In genomic region chr11:34625576-34625975, GRCh38 we compare ENCODE assay signal across 34 cellular contexts. TPM values are rescaled to one million over a fixed set of nuclear protein-coding genes. Genes with fewer than 3 reads are reported as not detected.
A peak's percentile ranks its signal among the peaks of the same experiment; 100 is the strongest.
DNase-seq lines count a peak whose midpoint lies in the region; ATAC-seq, FAIRE-seq and TF ChIP-seq lines count a peak whose summit lies in the region.
"Had no signal": no experiment of that assay in that cellular context is flagged by ENCODE, and none has a peak within 500 bp of the region (broad histone marks: within the 10 kb centered on the region; RNA-seq: fewer than 3 reads in every experiment).

No MANE protein-coding gene starts in this region.

- POLR2A ChIA-PET in PC-9 (lab: Charles Lee; ENCODE audit: unreplicated experiment), result interaction anchor here (1.6 kb wide), 1 partner anchor 15 kb away, joined by 10 read pairs; no protein-coding TSS in a partner anchor

- H3K36me3 Mint-ChIP-seq in GM23338 (ENCODE audit: low read depth), result no peaks in the 10 kb centered on the region
- H3K36me3 Mint-ChIP-seq: naive B cell; stimulated activated naive B cell treated with anti-CD40 and anti-IgM and Interleukin-4, amounts not matched to agents 10 μg/mL and 1 μg/mL and 100 μg/mL, for 72 hours had no signal

- H3K9me3 Mint-ChIP-seq in GM23338, result no peaks in the 10 kb centered on the region; the same call in 2 of the 3 replicates
- H3K9me3 Mint-ChIP-seq: activated naive CD8-positive, alpha-beta T cell treated with anti-CD3 and anti-CD28 coated beads, Interleukin-2, amount 50 U/mL, for 24 hours; activated T-helper 2 cell treated with anti-CD3 and anti-CD28 coated beads, Interferon-gamma antibody, Interleukin-2, Interleukin-4, amounts not matched to agents 10 μg/mL and 5 μg/mL and 100 μg/mL, durations not matched to agents 14 hours and 24 hours and 36 hours had no signal

- FAIRE-seq in frontal cortex (lab: Jason Lieb, UNC), result no peak
- FAIRE-seq: endometrium, GM12878, H54 had no signal

- BruUV-seq in PC-9 (replicated peaks; lab: Mats Ljungman, UMichigan), result no TSS peak

- TF ChIP-seq POLR2A in prostate gland (IDR thresholded peaks at IDR 0.05), result no peak

- CTCF ChIA-PET in PC-9 (lab: Charles Lee), result no interaction called here

- H3K27me3 ChIP-seq in GM23338 (ENCODE audit: insufficient read depth), result no peaks in the 10 kb centered on the region
- H3K27me3 ChIP-seq in PC-9 (ENCODE audit: insufficient read depth, low read depth), result no peaks in the 10 kb centered on the region
- no peaks in the 10 kb centered on the region for H3K27me3 ChIP-seq in prostate gland (replicated peaks; ENCODE audit: insufficient read depth)
- H3K27me3 ChIP-seq: testis had no signal

- WGBS in prostate gland, result 38% methylated on average over 4 of the region's 4 CpGs

- ATAC-seq in GM23338 (no peak), sciatic nerve (no peak), GM18868 (IDR thresholded peaks at IDR 0.05; ENCODE audit: unreplicated experiment) (no peak)
- ATAC-seq: activated naive CD8-positive, alpha-beta T cell treated with anti-CD3 and anti-CD28 coated beads, Interleukin-2, amount 50 U/mL, for 24 hours; GM12878; left colon had no signal

- H3K9me2 ChIP-seq in GM23338 (ENCODE audit: insufficient read depth) (peaks cover 28% of the 10 kb centered on the region), PC-9 (ENCODE audit: insufficient read depth) (no peaks in the 10 kb centered on the region)

- H3K4me3 ChIP-seq in GM23338 (no peak overlapping the region), PC-9 (peak overlapping the region; percentile 89), epithelial cell of esophagus (ENCODE audit: low read length) (peak overlapping the region; percentile 92), prostate gland (peak overlapping the region; percentile 44 to 51)
- H3K4me3 ChIP-seq: coronary artery, GM12878, testis had no signal

- H3K27ac ChIP-seq in GM23338 (ENCODE audit: low read depth), result no peak overlapping the region
- peak overlapping the region; percentile 96 for H3K27ac ChIP-seq in PC-9
- peak overlapping the region; percentile 90 to 94 for H3K27ac ChIP-seq in prostate gland
- H3K27ac ChIP-seq: coronary artery, testis had no signal

- no peaks in the 10 kb centered on the region for H4K20me1 ChIP-seq in GM23338 (replicated peaks; ENCODE audit: insufficient read depth)
- H4K20me1 ChIP-seq in PC-9 (ENCODE audit: insufficient read depth), result peaks cover 20% of the 10 kb centered on the region

- H3K9me3 ChIP-seq in PC-9 (ENCODE audit: insufficient read depth, low read depth) (no peaks in the 10 kb centered on the region), prostate gland (no peaks in the 10 kb centered on the region)
- H3K9me3 ChIP-seq: testis had no signal

- H3K27me3 Mint-ChIP-seq in GM23338 (ENCODE audit: insufficient read depth, low read depth, poor library complexity), result peaks cover 3% of the 10 kb centered on the region

- H3K36me3 ChIP-seq in GM23338 (ENCODE audit: insufficient read depth) (no peaks in the 10 kb centered on the region), PC-9 (ENCODE audit: low read depth) (peaks cover 71% of the 10 kb centered on the region), prostate gland (no peaks in the 10 kb centered on the region)

- peak overlapping the region; percentile 78; the same call in 1 of the 2 replicates for H2AFZ ChIP-seq in GM23338
- no peak overlapping the region for H2AFZ ChIP-seq in PC-9

- no peaks in the 10 kb centered on the region for H3K79me2 ChIP-seq in GM23338 (replicated peaks; ENCODE audit: insufficient read depth)
- H3K79me2 ChIP-seq in PC-9 (ENCODE audit: low read depth), result peaks cover 97% of the 10 kb centered on the region

- no peak overlapping the region for H3K27ac Mint-ChIP-seq in GM23338
- H3K27ac Mint-ChIP-seq: activated naive CD8-positive, alpha-beta T cell treated with anti-CD3 and anti-CD28 coated beads, Interleukin-2, amount 50 U/mL, for 24 hours; activated T-helper 2 cell treated with anti-CD3 and anti-CD28 coated beads, Interferon-gamma antibody, Interleukin-2, Interleukin-4, amounts not matched to agents 10 μg/mL and 5 μg/mL and 100 μg/mL, durations not matched to agents 14 hours and 24 hours and 36 hours; stimulated activated naive B cell treated with anti-CD40 and anti-IgM and Interleukin-4, amounts not matched to agents 10 μg/mL and 1 μg/mL and 100 μg/mL, for 72 hours had no signal

- no peaks in the 10 kb centered on the region for H3F3A ChIP-seq in GM23338 (replicated peaks; ENCODE audit: low read depth)
- peaks cover 60% of the 10 kb centered on the region for H3F3A ChIP-seq in PC-9 (ENCODE audit: insufficient read depth, low read depth)

- H3K4me1 Mint-ChIP-seq in GM23338, result no peaks in the 10 kb centered on the region
- H3K4me1 Mint-ChIP-seq: naive B cell had no signal

- DNase-seq in GM23338 (ENCODE audit: low spot score), result no peak
- DNase-seq in PC-9, result peak in 1 of 2 experiments; percentile 45
- DNase-seq in epithelial cell of esophagus (ENCODE audit: low read depth), result no peak
- no peak for DNase-seq in prostate gland (ENCODE audit: low spot score)
- DNase-seq in sciatic nerve (ENCODE audit: low spot score), result no peak
- no peak for DNase-seq in NCI-H2107 treated with DMSO at 0.1 percent for 48 hours (lab: John Stamatoyannopoulos, UW; ENCODE audit: unreplicated experiment)
- no peak for DNase-seq in frontal cortex (ENCODE audit: low spot score in 2 of 2)
- DNase-seq: activated CD4-positive, alpha-beta T cell treated with anti-CD3 and anti-CD28 coated beads, Interleukin-2, amount 50 U/mL, for 48 hours; activated CD4-positive, CD25-positive, alpha-beta regulatory T cell; activated CD8-positive, alpha-beta memory T cell treated with anti-CD3 and anti-CD28 coated beads, Interleukin-2, amount 50 U/mL, for 48 hours; activated naive CD8-positive, alpha-beta T cell treated with anti-CD3 and anti-CD28 coated beads, Interleukin-2, amount 50 U/mL, for 24 hours; C1 segment of cervical spinal cord; DND-41; head of caudate nucleus; KG1; left colon; mesendoderm; naive B cell; NCI-H1048; NCI-H187; NCI-H69; occipital lobe; retina; SHP77 treated with DMSO at 0.1 percent for 48 hours; stimulated activated CD4-positive, alpha-beta T cell treated with anti-CD3 and anti-CD28 coated beads, Interleukin-2, amount 100 ng/mL, for 48 hours; stimulated activated naive B cell treated with anti-CD40 and anti-IgM and Interleukin-4, amounts not matched to agents 10 μg/mL and 1 μg/mL and 100 μg/mL, for 72 hours; testis had no signal

- intact Hi-C loops in PC-9 (cut with micrococcal nuclease; ENCODE audit: unreplicated experiment), result no loop called here
- intact Hi-C loops in prostate gland (cut with DNase I), result no loop called here
- intact Hi-C loops in sciatic nerve (cut with DNase I), result no loop called here

- TF ChIP-seq CTCF in GM23338 (conservative IDR thresholded peaks at IDR 0.05; ENCODE audit: low read depth in 2 of 2) (no peak), PC-9 (conservative IDR thresholded peaks at IDR 0.05) (no peak), epithelial cell of esophagus (IDR thresholded peaks at IDR 0.05; ENCODE audit: insufficient read depth, low read depth, low read length, missing control alignments) (no peak), prostate gland (IDR thresholded peaks at IDR 0.05) (no peak)

- H3K4me1 ChIP-seq in GM23338 (ENCODE audit: insufficient read depth) (no peaks in the 10 kb centered on the region), PC-9 (replicated peaks; ENCODE audit: insufficient read depth) (peaks cover 67% of the 10 kb centered on the region), prostate gland (replicated peaks) (peaks cover 3% of the 10 kb centered on the region)
- H3K4me1 ChIP-seq: testis had no signal

- H3K4me2 ChIP-seq in GM23338 (no peak overlapping the region), PC-9 (peak overlapping the region; percentile 97)

- H3K4me3 Mint-ChIP-seq in GM23338, result no peak overlapping the region
- H3K4me3 Mint-ChIP-seq: activated naive CD8-positive, alpha-beta T cell treated with anti-CD3 and anti-CD28 coated beads, Interleukin-2, amount 50 U/mL, for 24 hours; stimulated activated naive B cell treated with anti-CD40 and anti-IgM and Interleukin-4, amounts not matched to agents 10 μg/mL and 1 μg/mL and 100 μg/mL, for 72 hours had no signal

TF ChIP-seq in GM23338, 12 proteins besides CTCF, POLR2A, EP300 and RAD21 (continues in another document):
- TF ChIP-seq ZNF331 (CRISPR knock-in tag; IDR thresholded peaks at IDR 0.05; ENCODE audit: low read depth), result no peak

RNA-seq across cellular contexts. Expression of gene EHF, which starts 4.7 kb away (rescaled TPM):
- not detected in 2 replicates for total RNA-seq in GM23338 (2014; rRNA removed; shearing (Covaris generic))
- not detected in 2 replicates for polyA plus RNA-seq in GM23338 (2016; fragmentation: Nextera tagmentation; extraction: Ambion mirVana)
- 85.7 and 118 TPM in 2 replicates for total RNA-seq in PC-9 (2021)
- 100 to 1,000 TPM; 164 to 332 TPM for total RNA-seq in prostate gland
- 0.18 TPM for total RNA-seq in sciatic nerve
- 0.41 TPM for total RNA-seq in frontal cortex
- total RNA-seq: activated T-helper 2 cell treated with anti-CD3 and anti-CD28 coated beads, Interferon-gamma antibody, Interleukin-2, Interleukin-4, amounts not matched to agents 10 μg/mL and 5 μg/mL and 100 μg/mL, durations not matched to agents 14 hours and 24 hours and 36 hours; HT1080 had no signal

Comparison
In these comparisons a context has a peak if more than half of its experiments do, and no peak if none do; other contexts are left out.
1. RNA of gene EHF, which starts 4.7 kb away (total RNA-seq): 164 to 332 TPM in prostate gland and 85.7 to 118 TPM in PC-9; 0.41 TPM in frontal cortex (single experiment), 0.18 TPM in sciatic nerve (single experiment) and not detected in GM23338; every median in the first group is over 10 times any median in the second.